9 cellular contexts compared by ENCODE assay signal in the genomic region with DNA sequence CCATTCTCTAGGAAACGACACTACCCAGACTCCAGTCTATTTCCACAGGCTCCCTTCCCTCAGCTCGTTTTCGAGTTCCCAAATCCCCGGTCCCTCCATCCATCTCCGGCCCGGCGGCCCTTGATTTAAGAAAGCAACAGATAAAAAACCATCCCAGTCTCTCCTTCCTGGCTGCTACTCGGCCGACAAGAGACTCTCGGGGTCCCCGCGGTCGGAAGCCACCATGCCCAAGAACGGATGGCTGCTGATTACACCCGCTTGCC. TPM values are rescaled to one million over a fixed set of nuclear protein-coding genes. Genes with fewer than 3 reads are reported as not detected.
DNase-seq lines count a peak whose midpoint lies in the region; ATAC-seq and TF ChIP-seq lines count a peak whose summit lies in the region.
"Had no signal": no experiment of that assay in that cellular context is flagged by ENCODE, and none has a peak within 500 bp of the region (broad histone marks: within the 10 kb centered on the region; RNA-seq: fewer than 3 reads in every experiment).

No MANE protein-coding gene starts in this region.

- DNase-seq in Peyer's patch (no peak), fibroblast of villous mesenchyme (ENCODE audit: low read depth) (no peak), NCI-H345 (lab: John Stamatoyannopoulos, UW) (no peak), glomerular visceral epithelial cell (ENCODE audit: extremely low spot score) (no peak), NCI-H748 (lab: John Stamatoyannopoulos, UW; ENCODE audit: unreplicated experiment) (no peak)
- DNase-seq in stimulated activated naive CD4-positive, alpha-beta T cell treated with Interleukin-2 at 50 U/mL for 16 hours (lab: John Stamatoyannopoulos, UW), result no peak

- ATAC-seq in GM18909 (IDR thresholded peaks at IDR 0.05; ENCODE audit: poor library complexity, unreplicated experiment), result peak; percentile 0

- no peaks in the 10 kb centered on the region for H3K27me3 ChIP-seq in Peyer's patch
- H3K27me3 ChIP-seq in rectal smooth muscle tissue (ENCODE audit: control insufficient read depth, insufficient read depth, low read length), result no peaks in the 10 kb centered on the region

- peak overlapping the region; percentile 78 to 96 (median 92) for H3K27ac ChIP-seq in Peyer's patch
- peak overlapping the region; percentile 79 for H3K27ac ChIP-seq in rectal smooth muscle tissue (ENCODE audit: low read depth, low read length)

- H3K4me1 ChIP-seq in Peyer's patch (peaks cover 0 to 32% (median 14%) of the 10 kb centered on the region in 4 donors), rectal smooth muscle tissue (ENCODE audit: control insufficient read depth, insufficient read depth, low read length) (peaks cover 4% of the 10 kb centered on the region)

- no peak for TF ChIP-seq CTCF in Peyer's patch (IDR thresholded peaks at IDR 0.05)
- TF ChIP-seq CTCF in fibroblast of villous mesenchyme (IDR thresholded peaks at IDR 0.05; ENCODE audit: insufficient read depth, low read depth, low read length), result no peak

- H3K9me3 ChIP-seq in Peyer's patch, result no peaks in the 10 kb centered on the region

- peak in 1 of 2 donors; percentile 72 for TF ChIP-seq POLR2A in Peyer's patch (IDR thresholded peaks at IDR 0.05)

- H3K36me3 ChIP-seq in Peyer's patch (peaks cover 0 to 39% (median 0%) of the 10 kb centered on the region in 3 donors), rectal smooth muscle tissue (ENCODE audit: control insufficient read depth, insufficient read depth, low read length) (peaks cover 14% of the 10 kb centered on the region)

- peak overlapping the region; percentile 56 for H3K9ac ChIP-seq in rectal smooth muscle tissue (ENCODE audit: low read length)

- H3K4me3 ChIP-seq in Peyer's patch (peak overlapping the region; percentile 75 to 79 (median 78)), fibroblast of villous mesenchyme (ENCODE audit: low read depth, low read length) (peak overlapping the region; percentile 89), rectal smooth muscle tissue (ENCODE audit: low read length) (peak overlapping the region; percentile 86)

RNA-seq across cellular contexts. Expression of gene RPL26, which starts 0.2 kb away (rescaled TPM):
- 1,000 to 10,000 TPM in 2 of 4 donors, 100 to 1,000 TPM in 2; 851 to 2,184 (median 1,124) TPM for total RNA-seq in Peyer's patch
- 2,045 and 2,110 TPM in 2 replicates for total RNA-seq in fibroblast of villous mesenchyme

RNA-seq across cellular contexts. Expression of gene RNF222, which starts 14.8 kb away (rescaled TPM):
- total RNA-seq in Peyer's patch (not detected), fibroblast of villous mesenchyme (not detected in 2 replicates)
- total RNA-seq: NCI-H460 had no signal

RNA-seq across cellular contexts. Expression of gene ODF4, which starts 43.2 kb away (rescaled TPM):
- total RNA-seq in Peyer's patch (not detected), fibroblast of villous mesenchyme (not detected in 2 replicates)
- total RNA-seq: NCI-H460 had no signal

RNA-seq across cellular contexts. Expression of gene NDEL1, which starts 52.9 kb away (rescaled TPM):
- 100 to 1,000 TPM in 2 of 4 donors, 10 to 100 TPM in 2; 70.4 to 125 (median 99.9) TPM for total RNA-seq in Peyer's patch
- 79.6 and 87.7 TPM in 2 replicates for total RNA-seq in fibroblast of villous mesenchyme
